ENCODE assay signal across 20 cellular contexts in the genomic region with DNA sequence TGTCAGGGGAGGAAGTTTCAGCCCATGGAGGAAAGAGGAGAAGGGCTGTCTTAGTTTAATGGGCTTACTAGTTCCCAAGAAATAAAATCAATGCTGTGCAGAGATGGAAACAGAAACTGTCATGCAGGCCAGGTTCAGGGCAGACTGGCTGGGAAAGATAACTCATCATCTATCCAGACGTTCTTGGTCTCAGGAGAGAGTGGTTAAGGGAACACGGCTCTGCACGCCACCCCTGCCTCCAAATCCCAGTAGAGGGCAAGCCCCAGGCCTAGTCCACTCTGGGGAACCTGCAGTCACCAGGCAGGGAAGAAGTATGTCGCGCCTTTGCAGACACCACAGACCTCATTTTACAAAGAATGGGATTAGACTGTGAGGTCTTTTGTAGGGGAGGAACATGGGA. TPM values are rescaled to one million over a fixed set of nuclear protein-coding genes. Genes with fewer than 3 reads are reported as not detected.
DNase-seq lines count a peak whose midpoint lies in the region; ATAC-seq and TF ChIP-seq lines count a peak whose summit lies in the region.
"Had no signal": no experiment of that assay in that cellular context is flagged by ENCODE, and none has a peak within 500 bp of the region (broad histone marks: within the 10 kb centered on the region; RNA-seq: fewer than 3 reads in every experiment).

No MANE protein-coding gene starts in this region.

- TF ChIP-seq POLR2A in breast epithelium (IDR thresholded peaks at IDR 0.05) = no peak

- H3K4me1 Mint-ChIP-seq in MCF 10A (ENCODE audit: insufficient read depth, unreplicated experiment) = no peaks in the 10 kb centered on the region
- H3K4me1 Mint-ChIP-seq: neural crest cell had no signal

- H3K36me3 ChIP-seq in breast epithelium = no peaks in the 10 kb centered on the region

- no peak overlapping the region for H3K4me3 Mint-ChIP-seq in MCF 10A (ENCODE audit: unreplicated experiment)
- H3K4me3 Mint-ChIP-seq: CD4-positive, alpha-beta memory T cell; neural crest cell; stimulated activated effector memory CD8-positive, alpha-beta T cell treated with anti-CD3 and anti-CD28 coated beads, Interleukin-12 subunit alpha, Interleukin-12 subunit beta, amount 100 ng/mL, for 72 hours; T-helper 2 cell treated with Interferon-gamma antibody and Interleukin-4, amounts not matched to agents 5 μg/mL and 100 μg/mL, for 36 hours had no signal

- no TSS peak for BruUV-seq in MCF 10A (replicated peaks; lab: Mats Ljungman, UMichigan)

- H3K27ac ChIP-seq in breast epithelium = no peak overlapping the region
- H3K27ac ChIP-seq: 22Rv1, hepatocyte had no signal

- H3K4me3 ChIP-seq in breast epithelium = no peak overlapping the region
- H3K4me3 ChIP-seq: hepatocyte had no signal

- no peaks in the 10 kb centered on the region for H3K4me1 ChIP-seq in breast epithelium

- H3K27me3 Mint-ChIP-seq in MCF 10A (ENCODE audit: insufficient read depth, unreplicated experiment) = no peaks in the 10 kb centered on the region
- H3K27me3 Mint-ChIP-seq: CD4-positive, alpha-beta memory T cell had no signal

- no peaks in the 10 kb centered on the region for H3K27me3 ChIP-seq in breast epithelium
- H3K27me3 ChIP-seq: hepatocyte had no signal

- peak overlapping the region; percentile 36 for H3K27ac Mint-ChIP-seq in MCF 10A (ENCODE audit: low read depth, unreplicated experiment)
- H3K27ac Mint-ChIP-seq: activated T-helper 2 cell treated with anti-CD3 and anti-CD28 coated beads, Interferon-gamma antibody, Interleukin-2, Interleukin-4, amounts not matched to agents 10 μg/mL and 5 μg/mL and 100 μg/mL, durations not matched to agents 14 hours and 24 hours and 36 hours; stimulated activated effector memory CD8-positive, alpha-beta T cell treated with anti-CD3 and anti-CD28 coated beads, Interleukin-12 subunit alpha, Interleukin-12 subunit beta, amount 100 ng/mL, for 72 hours; T-helper 2 cell treated with Interferon-gamma antibody and Interleukin-4, amounts not matched to agents 5 μg/mL and 100 μg/mL, for 36 hours had no signal

- H3K36me3 Mint-ChIP-seq in MCF 10A (ENCODE audit: insufficient read depth, unreplicated experiment) = no peaks in the 10 kb centered on the region
- H3K36me3 Mint-ChIP-seq: stimulated activated effector memory CD8-positive, alpha-beta T cell treated with anti-CD3 and anti-CD28 coated beads, Interleukin-12 subunit alpha, Interleukin-12 subunit beta, amount 100 ng/mL, for 72 hours had no signal

- CTCF ChIA-PET in MCF 10A (lab: Yijun Ruan, JAX) = interaction anchor here (1.3 to 5.8 kb wide), 4 partner anchors 54 to 826 kb away, joined by 3 to 61 read pairs (median 8); no protein-coding TSS in a partner anchor

- no peaks in the 10 kb centered on the region for H3K9me3 ChIP-seq in breast epithelium

- TF ChIP-seq CTCF in MCF 10A (IDR thresholded peaks at IDR 0.05; ENCODE audit: unreplicated experiment) (no peak), breast epithelium (IDR thresholded peaks at IDR 0.05) (no peak)

- intact Hi-C loops in MCF 10A (cut with micrococcal nuclease) = no loop called here
- intact Hi-C loops in breast epithelium (cut with DNase I; ENCODE audit: low total_unique reads) = no loop called here

- DNase-seq in MCF 10A (ENCODE audit: unreplicated experiment) = no peak
- DNase-seq in breast epithelium (ENCODE audit: low spot score in 2 of 2) = no peak
- DNase-seq in amniotic epithelial cell (ENCODE audit: low read depth) = peak; percentile 14
- DNase-seq in kidney tubule cell (ENCODE audit: low spot score) = peak; percentile 21
- DNase-seq in UCSD-AML1 (lab: John Stamatoyannopoulos, UW; ENCODE audit: unreplicated experiment) = no peak
- DNase-seq in NCI-H510A (lab: John Stamatoyannopoulos, UW) = no peak
- DNase-seq: CD4-positive, alpha-beta memory T cell; DMS53; effector CD8-positive, alpha-beta T cell; NCI-H345; stimulated activated CD4-positive, alpha-beta T cell treated with anti-CD3 and anti-CD28 coated beads, Interleukin-15, amount 100 ng/mL, for 24 hours had no signal

- H3K9me3 Mint-ChIP-seq in MCF 10A (ENCODE audit: unreplicated experiment) = no peaks in the 10 kb centered on the region
- H3K9me3 Mint-ChIP-seq: activated T-helper 2 cell treated with anti-CD3 and anti-CD28 coated beads, Interferon-gamma antibody, Interleukin-2, Interleukin-4, amounts not matched to agents 10 μg/mL and 5 μg/mL and 100 μg/mL, durations not matched to agents 14 hours and 24 hours and 36 hours; neural crest cell; stimulated activated effector memory CD8-positive, alpha-beta T cell treated with anti-CD3 and anti-CD28 coated beads, Interleukin-12 subunit alpha, Interleukin-12 subunit beta, amount 100 ng/mL, for 72 hours; T-helper 2 cell treated with Interferon-gamma antibody and Interleukin-4, amounts not matched to agents 5 μg/mL and 100 μg/mL, for 36 hours had no signal

- no peak for ATAC-seq in GM18520 (IDR thresholded peaks at IDR 0.05; ENCODE audit: unreplicated experiment)
- no peak for ATAC-seq in GM18517 (IDR thresholded peaks at IDR 0.05; ENCODE audit: unreplicated experiment)
- ATAC-seq: activated CD4-positive, CD25-positive, alpha-beta regulatory T cell treated with anti-CD3 and anti-CD28 coated beads, Interleukin-2, amount 50 U/mL, for 24 hours; stimulated activated effector memory CD8-positive, alpha-beta T cell treated with anti-CD3 and anti-CD28 coated beads, Interleukin-12 subunit alpha, Interleukin-12 subunit beta, amount 100 ng/mL, for 72 hours had no signal

- POLR2A ChIA-PET in MCF 10A (lab: Yijun Ruan, JAX) = no interaction called here

RNA-seq across cellular contexts. Expression of a gene that starts 12.5 kb away (rescaled TPM):
- 1.1 and 2.0 TPM in 2 replicates for total RNA-seq in MCF 10A (2022)
- total RNA-seq in breast epithelium = 1 to 10 TPM in 1 of 3 donors, under 1 TPM in 2; 0.66 to 1.5 (median 0.80) TPM

Comparison
In these comparisons a context has a peak if more than half of its experiments do, and no peak if none do; other contexts are left out.
1. DNase-seq: peak in amniotic epithelial cell (single experiment) and kidney tubule cell (single experiment); none in MCF 10A (single experiment), breast epithelium (0 of 2), UCSD-AML1 (single experiment) and NCI-H510A (single experiment).